Comparison of ENCODE assay signal across 27 cellular contexts in the genomic region with DNA sequence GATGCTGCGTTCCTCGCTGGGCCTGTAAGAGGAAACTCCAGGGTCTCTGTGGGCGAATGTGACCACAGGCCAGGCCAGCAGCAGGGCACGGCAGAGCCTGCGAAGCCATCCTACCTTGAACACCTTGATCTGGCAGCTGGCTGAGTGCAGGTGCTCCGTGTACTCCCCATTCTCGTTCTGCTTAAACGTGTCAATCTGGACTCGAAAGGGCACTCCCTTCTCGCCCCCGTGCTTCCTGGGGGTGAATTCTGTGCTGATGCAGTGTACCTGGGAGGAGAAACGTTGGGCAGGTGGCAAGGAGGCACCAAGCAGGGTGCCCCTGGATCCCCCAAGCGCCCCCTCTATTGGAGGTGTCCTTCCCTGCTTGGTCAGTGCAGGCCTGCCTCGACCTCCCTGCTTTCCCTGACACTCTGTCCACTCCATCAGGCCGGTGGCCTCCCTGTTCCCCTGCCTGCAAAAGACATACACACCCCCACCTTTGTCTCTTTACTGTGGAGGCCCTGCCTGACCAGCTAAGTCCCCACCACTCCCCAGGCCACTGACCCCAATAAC. TPM values are rescaled to one million over a fixed set of nuclear protein-coding genes. Genes with fewer than 3 reads are reported as not detected.
"Had no signal": no experiment of that assay in that cellular context is flagged by ENCODE, and none has a peak within 500 bp of the region (broad histone marks: within the 10 kb centered on the region; RNA-seq: fewer than 3 reads in every experiment).

No MANE protein-coding gene starts in this region.

- H3K27me3 ChIP-seq: adrenal gland had no signal

- H3K4me1 Mint-ChIP-seq: activated B cell treated with CpG ODN at 0.5 μM for 24 hours; activated CD4-positive, alpha-beta T cell treated with anti-CD3 and anti-CD28 coated beads, Interleukin-2, amount 10 ng/mL, durations not matched to agents 24 days and 14 days; activated naive CD4-positive, alpha-beta T cell treated with anti-CD3 and anti-CD28 coated beads, Interleukin-2, amount 10 ng/mL, durations not matched to agents 7 days and 5 days; activated naive CD8-positive, alpha-beta T cell treated with anti-CD3 and anti-CD28 coated beads, Interleukin-2, amount 10 ng/mL, durations not matched to agents 7 days and 5 days; T-cell had no signal

- DNase-seq: activated B cell treated with CpG ODN at 0.5 μM for 24 hours; activated CD4-positive, alpha-beta memory T cell treated with anti-CD3 and anti-CD28 coated beads for 36 hours; activated CD4-positive, alpha-beta T cell treated with anti-CD3 and anti-CD28 coated beads for 1 hour; activated CD4-positive, alpha-beta T cell treated with anti-CD3 and anti-CD28 coated beads, Interleukin-2, amount 10 ng/mL, durations not matched to agents 24 days and 14 days; activated CD8-positive, alpha-beta memory T cell treated with anti-CD3 and anti-CD28 coated beads for 24 hours; activated gamma-delta T cell treated with Interleukin-2 at 50 U/mL for 16 hours; activated naive CD4-positive, alpha-beta T cell treated with anti-CD3 and anti-CD28 coated beads, Interleukin-2, amount 10 ng/mL, durations not matched to agents 7 days and 5 days; activated naive CD8-positive, alpha-beta T cell treated with anti-CD3 and anti-CD28 coated beads, Interleukin-2, amount 10 ng/mL, durations not matched to agents 7 days and 5 days; activated T-cell treated with anti-CD3 and anti-CD28 coated beads, Interleukin-2, amount 50 U/mL, for 4 hours; KG1; MV-4-11; NCI-H1092 treated with DMSO at 0.1 percent for 48 hours; NCI-H1417 treated with DMSO at 0.1 percent for 48 hours; NCI-H1694; NCI-H2029; NCI-H2107; NCI-H2171 treated with DMSO at 0.1 percent for 48 hours; NCI-H226; NCI-H526 treated with DMSO at 0.1 percent for 48 hours; NCI-H82; T-cell; T1000 had no signal

- H3K4me3 Mint-ChIP-seq: activated B cell treated with CpG ODN at 0.5 μM for 24 hours; activated CD4-positive, alpha-beta memory T cell treated with anti-CD3 and anti-CD28 coated beads for 36 hours; activated CD4-positive, alpha-beta T cell treated with anti-CD3 and anti-CD28 coated beads, Interleukin-2, amount 10 ng/mL, durations not matched to agents 24 days and 14 days; activated naive CD4-positive, alpha-beta T cell treated with anti-CD3 and anti-CD28 coated beads, Interleukin-2, amount 10 ng/mL, durations not matched to agents 7 days and 5 days; activated naive CD8-positive, alpha-beta T cell treated with anti-CD3 and anti-CD28 coated beads, Interleukin-2, amount 10 ng/mL, durations not matched to agents 7 days and 5 days; activated T-cell treated with anti-CD3 and anti-CD28 coated beads, Interleukin-2, amount 50 U/mL, for 4 hours; IgD-negative memory B cell; T-cell had no signal

- H3K9me3 ChIP-seq: adrenal gland had no signal

- H3K36me3 Mint-ChIP-seq: activated CD4-positive, alpha-beta memory T cell treated with anti-CD3 and anti-CD28 coated beads for 36 hours; activated naive CD4-positive, alpha-beta T cell treated with anti-CD3 and anti-CD28 coated beads, Interleukin-2, amount 10 ng/mL, durations not matched to agents 7 days and 5 days; activated naive CD8-positive, alpha-beta T cell treated with anti-CD3 and anti-CD28 coated beads, Interleukin-2, amount 10 ng/mL, durations not matched to agents 7 days and 5 days; IgD-negative memory B cell; T-cell had no signal

- FAIRE-seq: TTC549 had no signal

- H3K4me1 ChIP-seq: adrenal gland had no signal

- H3K27ac Mint-ChIP-seq: activated B cell treated with CpG ODN at 0.5 μM for 24 hours; activated CD4-positive, alpha-beta memory T cell treated with anti-CD3 and anti-CD28 coated beads for 36 hours; activated CD4-positive, alpha-beta T cell treated with anti-CD3 and anti-CD28 coated beads, Interleukin-2, amount 10 ng/mL, durations not matched to agents 24 days and 14 days; activated naive CD4-positive, alpha-beta T cell treated with anti-CD3 and anti-CD28 coated beads, Interleukin-2, amount 10 ng/mL, durations not matched to agents 7 days and 5 days; activated naive CD8-positive, alpha-beta T cell treated with anti-CD3 and anti-CD28 coated beads, Interleukin-2, amount 10 ng/mL, durations not matched to agents 7 days and 5 days; T-cell had no signal

- H3K27ac ChIP-seq: adrenal gland, SK-N-MC had no signal

- H3K27me3 Mint-ChIP-seq: activated B cell treated with CpG ODN at 0.5 μM for 24 hours; activated CD4-positive, alpha-beta memory T cell treated with anti-CD3 and anti-CD28 coated beads for 36 hours; activated CD4-positive, alpha-beta T cell treated with anti-CD3 and anti-CD28 coated beads, Interleukin-2, amount 10 ng/mL, durations not matched to agents 24 days and 14 days; IgD-negative memory B cell; T-cell had no signal

- H3K36me3 ChIP-seq: adrenal gland had no signal

- H3K4me3 ChIP-seq: adrenal gland, SK-N-MC had no signal

- H3K9me3 Mint-ChIP-seq: activated B cell treated with CpG ODN at 0.5 μM for 24 hours; activated CD4-positive, alpha-beta memory T cell treated with anti-CD3 and anti-CD28 coated beads for 36 hours; activated CD4-positive, alpha-beta T cell treated with anti-CD3 and anti-CD28 coated beads, Interleukin-2, amount 10 ng/mL, durations not matched to agents 24 days and 14 days; activated naive CD4-positive, alpha-beta T cell treated with anti-CD3 and anti-CD28 coated beads, Interleukin-2, amount 10 ng/mL, durations not matched to agents 7 days and 5 days; activated naive CD8-positive, alpha-beta T cell treated with anti-CD3 and anti-CD28 coated beads, Interleukin-2, amount 10 ng/mL, durations not matched to agents 7 days and 5 days; activated T-cell treated with anti-CD3 and anti-CD28 coated beads, Interleukin-2, amount 50 U/mL, for 4 hours; IgD-negative memory B cell; T-cell had no signal

RNA-seq across cellular contexts. Expression of gene TFCP2L1, which starts 38.2 kb away (rescaled TPM):
- total RNA-seq: activated CD4-positive, alpha-beta T cell treated with anti-CD3 and anti-CD28 coated beads, Interleukin-2, amount 10 ng/mL, durations not matched to agents 24 days and 14 days; RPMI7951 had no signal
